In genomic region chr9:107489144-107489673, GRCh38 we compare ENCODE assay signal across 8 cellular contexts. TPM values are rescaled to one million over a fixed set of nuclear protein-coding genes. Genes with fewer than 3 reads are reported as not detected.
A peak's percentile ranks its signal among the peaks of the same experiment; 100 is the strongest.
DNase-seq lines count a peak whose midpoint lies in the region; ATAC-seq and TF ChIP-seq lines count a peak whose summit lies in the region.

No MANE protein-coding gene starts in this region.

- CTCF ChIA-PET in AG04449 (lab: Yijun Ruan, JAX): interaction anchor here (0.8 to 2.1 kb wide), 2 partner anchors 24 to 1077 kb away, joined by 4 to 6 read pairs; no protein-coding TSS in a partner anchor

- TF ChIP-seq CTCF in AG04449 (IDR thresholded peaks at IDR 0.05; ENCODE audit: insufficient read depth, low read length, missing control alignments) (no peak), adrenal gland (IDR thresholded peaks at IDR 0.05) (no peak), left lung (IDR thresholded peaks at IDR 0.05) (no peak), thyroid gland (IDR thresholded peaks at IDR 0.05) (no peak)

- TF ChIP-seq POLR2A in adrenal gland (IDR thresholded peaks at IDR 0.05) (no peak), thyroid gland (IDR thresholded peaks at IDR 0.05) (no peak)

- POLR2A ChIA-PET in AG04449 (lab: Yijun Ruan, JAX): interaction anchor here (0.7 to 1.2 kb wide), 3 partner anchors 16 to 263 kb away, joined by 3 to 5 read pairs (median 4); no protein-coding TSS in a partner anchor

- H3K4me1 ChIP-seq in adrenal gland (replicated peaks in 1 of 2) (peaks cover 9 to 34% of the 10 kb centered on the region in 2 donors), left lung (peaks cover 10 to 47% of the 10 kb centered on the region in 2 donors), thyroid gland (peaks cover 10 to 18% of the 10 kb centered on the region in 2 donors)

- ATAC-seq in GM19328 (IDR thresholded peaks at IDR 0.05; ENCODE audit: unreplicated experiment): peak; percentile 41
- peak; percentile 29 for ATAC-seq in HG03354 (IDR thresholded peaks at IDR 0.05; ENCODE audit: poor library complexity, severe bottlenecking, unreplicated experiment)
- ATAC-seq in left lung: peak; percentile 32

- H3K27me3 ChIP-seq in adrenal gland (no peaks in the 10 kb centered on the region), left lung (peaks cover 0 to 57% of the 10 kb centered on the region in 2 donors), thyroid gland (no peaks in the 10 kb centered on the region)

- peak overlapping the region; percentile 68 for H3K4me3 ChIP-seq in AG04449 (ENCODE audit: low read depth, low read length)
- H3K4me3 ChIP-seq in adrenal gland: peak overlapping the region in 3 of 4 donors; percentile 2 to 84 (median 46)
- H3K4me3 ChIP-seq in left lung: peak overlapping the region; percentile 59 to 85
- peak overlapping the region; percentile 0 to 53 (median 43) for H3K4me3 ChIP-seq in thyroid gland (replicated peaks in 1 of 3)

- H3K36me3 ChIP-seq in adrenal gland (replicated peaks in 1 of 2) (no peaks in the 10 kb centered on the region), left lung (peaks cover 0 to 26% of the 10 kb centered on the region in 2 donors), thyroid gland (no peaks in the 10 kb centered on the region)

- H3K9me3 ChIP-seq in adrenal gland (replicated peaks in 1 of 3): no peaks in the 10 kb centered on the region
- H3K9me3 ChIP-seq in left lung: no peaks in the 10 kb centered on the region
- no peaks in the 10 kb centered on the region for H3K9me3 ChIP-seq in thyroid gland

- intact Hi-C loops in adrenal gland (cut with DNase I) (loop anchor here (5.0 to 10.0 kb wide), 6 partner anchors 143 to 1078 kb away; no protein-coding TSS in a partner anchor), left lung (cut with DNase I) (loop anchor here in 1 of 2 donors (5.0 kb wide), 1 partner anchor 148 kb away; no protein-coding TSS in a partner anchor), thyroid gland (cut with DNase I) (loop anchor here (10.0 kb wide), 1 partner anchor 256 kb away; no protein-coding TSS in a partner anchor)

- WGBS in adrenal gland, 4 donors: 0 to 1% (median 0%) methylated on average over 13 to 46 of the region's 46 CpGs
- WGBS in thyroid gland, 2 donors: 0% methylated on average over 13 to 22 of the region's 46 CpGs

- no peak for DNase-seq in AG04449 (ENCODE audit: low read depth, low spot score)
- peak in 2 of 7 donors; percentile 47 to 58 for DNase-seq in adrenal gland
- no peak for DNase-seq in left lung
- no peak for DNase-seq in thyroid gland
- no peak for DNase-seq in COLO829 (ENCODE audit: low spot score)
- no peak for DNase-seq in SHP77 (lab: John Stamatoyannopoulos, UW)

- H3K27ac ChIP-seq in adrenal gland (peak overlapping the region in 4 of 5 donors; percentile 28 to 97 (median 90)), left lung (peak overlapping the region; percentile 88 to 96), thyroid gland (peak overlapping the region; percentile 88 to 91 (median 90))

RNA-seq across cellular contexts. Expression of gene KLF4, which starts 0.4 kb away (rescaled TPM):
- total RNA-seq in adrenal gland: 10 to 100 TPM in 7 of 8 donors, 1 to 10 TPM in 1; 6.3 to 58.3 (median 18.0) TPM
- 10 to 100 TPM in 1 of 3 donors, 1 to 10 TPM in 2; 6.9 to 14.2 (median 8.7) TPM for polyA plus RNA-seq in adrenal gland
- 10 to 100 TPM; 45.9 to 62.2 TPM for total RNA-seq in left lung
- 10 to 100 TPM; 24.9 to 56.6 (median 30.3) TPM for total RNA-seq in thyroid gland
